Comparison of ENCODE assay signal across 2 cellular contexts in the genomic region with DNA sequence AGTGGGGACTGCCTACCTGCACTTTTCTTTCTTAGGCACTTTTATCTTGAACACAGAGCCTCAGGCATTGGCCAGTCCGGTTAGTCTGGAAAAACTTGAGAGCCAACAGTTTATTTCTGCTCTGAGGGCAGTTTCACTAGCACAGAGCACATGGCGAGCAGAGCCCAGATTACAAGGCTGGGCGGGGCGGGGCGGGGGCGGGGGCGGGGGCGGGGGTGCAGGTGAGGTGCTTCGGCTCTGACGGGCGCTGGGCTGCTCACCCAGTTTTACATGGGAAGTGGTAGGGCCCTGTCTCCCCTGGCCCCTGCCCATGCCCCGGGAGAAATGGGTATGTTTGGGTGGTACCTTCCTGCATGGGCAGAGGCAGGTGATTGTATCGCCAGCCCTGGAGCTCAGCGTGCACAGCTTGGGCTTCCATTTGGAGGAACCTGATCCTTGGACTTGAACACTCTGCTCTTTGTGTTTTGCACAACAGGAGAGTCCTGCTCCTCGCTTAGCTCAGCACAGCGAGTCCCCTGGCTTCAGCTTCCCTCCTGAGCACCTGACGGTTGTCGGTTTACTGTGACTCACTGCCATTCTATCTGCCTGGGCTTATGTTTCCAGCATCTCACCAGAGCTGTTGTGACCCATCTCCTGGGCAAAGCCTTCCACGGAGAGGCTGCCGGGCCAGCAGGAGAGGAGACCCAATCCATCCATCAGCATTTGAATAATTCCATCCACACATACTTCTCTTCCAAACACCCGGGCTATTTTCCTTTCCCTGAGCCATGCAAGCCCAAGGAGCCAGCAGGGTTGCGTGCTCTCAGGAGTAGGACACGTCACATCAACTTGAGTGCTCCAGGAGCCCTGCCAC.
TF ChIP-seq lines count a peak whose summit lies in the region.

No MANE protein-coding gene starts in this region.

TF ChIP-seq in GM12878, 131 proteins besides CTCF, POLR2A, EP300 and RAD21 (continued from another document):
- TF ChIP-seq CHD2 (IDR thresholded peaks at IDR 0.05; ENCODE audit: borderline replicate concordance, low read depth, low read length) (peak; percentile 55; the same call in 1 of the 2 replicates), CEBPZ (IDR thresholded peaks at IDR 0.05; ENCODE audit: low read depth, low read length) (no peak), GATAD2B (conservative IDR thresholded peaks at IDR 0.05; ENCODE audit: low read depth) (peak; percentile 57), CEBPB (IDR thresholded peaks at IDR 0.05; ENCODE audit: borderline replicate concordance in 1 of 2, low read depth in 2 of 2, low read length in 2 of 2) (no peak), RB1 (IDR thresholded peaks at IDR 0.05; ENCODE audit: borderline replicate concordance) (peak; percentile 47; the same call in 1 of the 2 replicates), TARDBP (IDR thresholded peaks at IDR 0.05; ENCODE audit: borderline replicate concordance) (no peak), BHLHE40 (IDR thresholded peaks at IDR 0.05; ENCODE audit: borderline replicate concordance in 1 of 2, low read depth in 2 of 2, low read length in 1 of 2) (peak; percentile 27 to 46; a peak in 3 of 4 replicates), CREB1 (IDR thresholded peaks at IDR 0.05; ENCODE audit: low read depth) (peak; percentile 90), MEF2A (IDR thresholded peaks at IDR 0.05; ENCODE audit: insufficient read depth, low read depth, low read length) (peak; percentile 10; the same call in 1 of the 2 replicates), TCF3 (IDR thresholded peaks at IDR 0.05; ENCODE audit: borderline replicate concordance, insufficient read depth, low read depth, low read length) (0 out of 2 replicates have a peak, but pooled peaks have one; percentile 38), ETV6 (conservative IDR thresholded peaks at IDR 0.05 in 1 of 2, IDR thresholded peaks at IDR 0.05 in 1 of 2; ENCODE audit: borderline replicate concordance in 1 of 2, low read depth in 1 of 2) (no peak), POLR2AphosphoS5 (IDR thresholded peaks at IDR 0.05; ENCODE audit: low read length) (no peak)
- TF ChIP-seq, protein P1, sequence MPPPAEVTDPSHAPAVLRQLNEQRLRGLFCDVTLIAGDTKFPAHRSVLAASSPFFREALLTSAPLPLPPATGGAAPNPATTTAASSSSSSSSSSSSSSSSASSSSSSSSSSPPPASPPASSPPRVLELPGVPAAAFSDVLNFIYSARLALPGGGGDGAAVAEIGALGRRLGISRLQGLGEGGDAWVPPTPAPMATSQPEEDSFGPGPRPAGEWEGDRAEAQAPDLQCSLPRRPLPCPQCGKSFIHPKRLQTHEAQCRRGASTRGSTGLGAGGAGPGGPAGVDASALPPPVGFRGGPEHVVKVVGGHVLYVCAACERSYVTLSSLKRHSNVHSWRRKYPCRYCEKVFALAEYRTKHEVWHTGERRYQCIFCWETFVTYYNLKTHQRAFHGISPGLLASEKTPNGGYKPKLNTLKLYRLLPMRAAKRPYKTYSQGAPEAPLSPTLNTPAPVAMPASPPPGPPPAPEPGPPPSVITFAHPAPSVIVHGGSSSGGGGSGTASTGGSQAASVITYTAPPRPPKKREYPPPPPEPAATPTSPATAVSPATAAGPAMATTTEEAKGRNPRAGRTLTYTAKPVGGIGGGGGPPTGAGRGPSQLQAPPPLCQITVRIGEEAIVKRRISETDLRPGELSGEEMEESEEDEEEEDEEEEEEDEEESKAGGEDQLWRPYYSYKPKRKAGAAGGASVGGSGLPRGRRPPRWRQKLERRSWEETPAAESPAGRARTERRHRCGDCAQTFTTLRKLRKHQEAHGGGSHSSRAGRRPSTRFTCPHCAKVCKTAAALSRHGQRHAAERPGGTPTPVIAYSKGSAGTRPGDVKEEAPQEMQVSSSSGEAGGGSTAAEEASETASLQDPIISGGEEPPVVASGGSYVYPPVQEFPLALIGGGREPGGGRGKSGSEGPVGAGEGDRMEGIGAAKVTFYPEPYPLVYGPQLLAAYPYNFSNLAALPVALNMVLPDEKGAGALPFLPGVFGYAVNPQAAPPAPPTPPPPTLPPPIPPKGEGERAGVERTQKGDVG (CRISPR knock-in tag; IDR thresholded peaks at IDR 0.05), result no peak
- TF ChIP-seq, protein P2, sequence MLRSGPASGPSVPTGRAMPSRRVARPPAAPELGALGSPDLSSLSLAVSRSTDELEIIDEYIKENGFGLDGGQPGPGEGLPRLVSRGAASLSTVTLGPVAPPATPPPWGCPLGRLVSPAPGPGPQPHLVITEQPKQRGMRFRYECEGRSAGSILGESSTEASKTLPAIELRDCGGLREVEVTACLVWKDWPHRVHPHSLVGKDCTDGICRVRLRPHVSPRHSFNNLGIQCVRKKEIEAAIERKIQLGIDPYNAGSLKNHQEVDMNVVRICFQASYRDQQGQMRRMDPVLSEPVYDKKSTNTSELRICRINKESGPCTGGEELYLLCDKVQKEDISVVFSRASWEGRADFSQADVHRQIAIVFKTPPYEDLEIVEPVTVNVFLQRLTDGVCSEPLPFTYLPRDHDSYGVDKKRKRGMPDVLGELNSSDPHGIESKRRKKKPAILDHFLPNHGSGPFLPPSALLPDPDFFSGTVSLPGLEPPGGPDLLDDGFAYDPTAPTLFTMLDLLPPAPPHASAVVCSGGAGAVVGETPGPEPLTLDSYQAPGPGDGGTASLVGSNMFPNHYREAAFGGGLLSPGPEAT (IDR thresholded peaks at IDR 0.05; ENCODE audit: low read depth), result peak; percentile 76; the same call in 1 of the 2 replicates
TF ChIP-seq in GM12878: peak in this region for 32.

TF ChIP-seq in HepG2, 621 proteins besides CTCF, POLR2A, EP300 and RAD21 (continued from another document and continues in another):
- TF ChIP-seq, protein P3, sequence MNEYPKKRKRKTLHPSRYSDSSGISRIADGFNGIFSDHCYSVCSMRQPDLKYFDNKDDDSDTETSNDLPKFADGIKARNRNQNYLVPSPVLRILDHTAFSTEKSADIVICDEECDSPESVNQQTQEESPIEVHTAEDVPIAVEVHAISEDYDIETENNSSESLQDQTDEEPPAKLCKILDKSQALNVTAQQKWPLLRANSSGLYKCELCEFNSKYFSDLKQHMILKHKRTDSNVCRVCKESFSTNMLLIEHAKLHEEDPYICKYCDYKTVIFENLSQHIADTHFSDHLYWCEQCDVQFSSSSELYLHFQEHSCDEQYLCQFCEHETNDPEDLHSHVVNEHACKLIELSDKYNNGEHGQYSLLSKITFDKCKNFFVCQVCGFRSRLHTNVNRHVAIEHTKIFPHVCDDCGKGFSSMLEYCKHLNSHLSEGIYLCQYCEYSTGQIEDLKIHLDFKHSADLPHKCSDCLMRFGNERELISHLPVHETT (CRISPR knock-in tag; conservative IDR thresholded peaks at IDR 0.05), result no peak
- peak; percentile 69 for TF ChIP-seq ZNF646 (CRISPR knock-in tag; IDR thresholded peaks at IDR 0.05)
- peak; percentile 85; the same call in 1 of the 2 replicates for TF ChIP-seq MYC (CRISPR knock-in tag; IDR thresholded peaks at IDR 0.05; ENCODE audit: borderline replicate concordance)
- TF ChIP-seq ZNF296 (CRISPR knock-in tag; conservative IDR thresholded peaks at IDR 0.05), result no peak
- TF ChIP-seq, protein P4, sequence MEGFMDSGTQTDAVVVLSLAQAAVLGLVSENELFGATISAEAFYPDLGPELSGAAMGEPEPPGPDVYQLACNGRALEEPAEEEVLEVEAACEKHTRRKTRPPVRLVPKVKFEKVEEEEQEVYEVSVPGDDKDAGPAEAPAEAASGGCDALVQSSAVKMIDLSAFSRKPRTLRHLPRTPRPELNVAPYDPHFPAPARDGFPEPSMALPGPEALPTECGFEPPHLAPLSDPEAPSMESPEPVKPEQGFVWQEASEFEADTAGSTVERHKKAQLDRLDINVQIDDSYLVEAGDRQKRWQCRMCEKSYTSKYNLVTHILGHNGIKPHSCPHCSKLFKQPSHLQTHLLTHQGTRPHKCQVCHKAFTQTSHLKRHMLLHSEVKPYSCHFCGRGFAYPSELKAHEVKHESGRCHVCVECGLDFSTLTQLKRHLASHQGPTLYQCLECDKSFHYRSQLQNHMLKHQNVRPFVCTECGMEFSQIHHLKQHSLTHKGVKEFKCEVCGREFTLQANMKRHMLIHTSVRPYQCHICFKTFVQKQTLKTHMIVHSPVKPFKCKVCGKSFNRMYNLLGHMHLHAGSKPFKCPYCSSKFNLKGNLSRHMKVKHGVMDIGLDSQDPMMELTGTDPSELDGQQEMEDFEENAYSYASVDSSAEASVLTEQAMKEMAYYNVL (CRISPR knock-in tag; IDR thresholded peaks at IDR 0.05; ENCODE audit: borderline replicate concordance), result peak; percentile 60; the same call in 1 of the 2 replicates
- TF ChIP-seq ZHX2 (IDR thresholded peaks at IDR 0.05; ENCODE audit: low read depth), result no peak
- no peak for TF ChIP-seq ZHX2 (CRISPR knock-in tag; IDR thresholded peaks at IDR 0.05; ENCODE audit: borderline replicate concordance)
- peak; percentile 48; the same call in 1 of the 2 replicates for TF ChIP-seq GATAD2A (CRISPR knock-in tag; IDR thresholded peaks at IDR 0.05)
- peak; percentile 58 for TF ChIP-seq MED1 (CRISPR knock-in tag; IDR thresholded peaks at IDR 0.05)
- no peak for TF ChIP-seq RBM39 (IDR thresholded peaks at IDR 0.05; ENCODE audit: low read depth, low read length, poor library complexity, severe bottlenecking)
- TF ChIP-seq SMAD9 (CRISPR knock-in tag; IDR thresholded peaks at IDR 0.05), result no peak
- TF ChIP-seq ZSCAN22 (CRISPR knock-in tag; IDR thresholded peaks at IDR 0.05), result no peak
- TF ChIP-seq ZNF781 (CRISPR knock-in tag; IDR thresholded peaks at IDR 0.05; ENCODE audit: borderline replicate concordance, not compliant biosample characterization), result no peak
- no peak for TF ChIP-seq CERS6 (CRISPR knock-in tag; IDR thresholded peaks at IDR 0.05)
